Comparison of ENCODE assay signal across 8 cellular contexts in the genomic region with DNA sequence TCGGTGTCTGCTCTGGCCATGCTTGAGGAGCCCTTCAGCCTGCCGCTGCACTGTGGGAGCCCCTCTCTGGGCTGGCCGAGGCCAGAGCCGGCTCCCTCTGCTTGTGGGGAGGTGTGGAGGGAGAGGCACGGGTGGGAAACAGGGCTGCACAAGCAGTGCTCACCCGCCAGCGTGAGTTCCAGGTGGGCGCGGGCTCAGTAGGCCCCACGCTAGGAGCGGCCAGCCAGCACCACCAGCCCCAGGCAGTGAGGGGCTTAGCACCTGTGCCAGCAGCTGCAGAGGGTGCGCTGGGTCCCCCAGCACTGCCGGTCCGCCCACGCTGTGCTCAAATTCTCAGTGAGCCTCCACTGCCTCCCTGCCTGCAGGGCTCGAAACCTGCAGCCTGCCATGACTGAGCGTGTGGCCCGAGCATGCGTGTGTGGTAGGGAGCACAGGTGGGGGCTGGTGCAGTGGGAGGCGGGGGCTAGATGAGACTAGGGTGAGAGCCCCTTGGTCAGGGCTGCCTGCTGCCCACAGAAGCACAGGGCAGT.
"Had no signal": no experiment of that assay in that cellular context is flagged by ENCODE, and none has a peak within 500 bp of the region (broad histone marks: within the 10 kb centered on the region; RNA-seq: fewer than 3 reads in every experiment).

No MANE protein-coding gene starts in this region.

- H3K4me1 ChIP-seq: HAP-1 had no signal

- H3K9ac ChIP-seq: GM23248 had no signal

- H3K9me3 ChIP-seq: HAP-1 had no signal

- DNase-seq: GM23248, GOT3, H7, HFFc6, IMR-90 had no signal

- H3K27ac ChIP-seq: GM23248 had no signal

- H3K4me3 ChIP-seq: GM23248, HAP-1, K562 had no signal

- H2AFZ ChIP-seq: GM23248 had no signal

- H3K36me3 ChIP-seq: HAP-1 had no signal

- ATAC-seq: HCT116, K562 had no signal
